Comparison of ENCODE assay signal across 8 cellular contexts in genomic region chr11:117179048-117179999, GRCh38. TPM values are rescaled to one million over a fixed set of nuclear protein-coding genes. Genes with fewer than 3 reads are reported as not detected.
DNase-seq lines count a peak whose midpoint lies in the region; ATAC-seq and TF ChIP-seq lines count a peak whose summit lies in the region.

No MANE protein-coding gene starts in this region.

- peaks cover 14 to 28% of the 10 kb centered on the region in 2 donors for H3K4me1 ChIP-seq in ascending aorta

- H3K4me3 ChIP-seq in ascending aorta (peak overlapping the region; percentile 84 to 97), iPS-11a (ENCODE audit: low read depth, low read length) (peak overlapping the region; percentile 75), skin epidermis (peak overlapping the region; percentile 52 to 99 (median 91))

- CTCF ChIA-PET in RWPE1 (lab: Yijun Ruan, JAX): interaction anchor here (1.1 kb wide), 1 partner anchor 299 kb away, joined by 5 read pairs; no protein-coding TSS in a partner anchor

- peak; percentile 18 for DNase-seq in SIG-M5 treated with dmso at 0.1 percent for 504 hours (lab: John Stamatoyannopoulos, UW; ENCODE audit: unreplicated experiment)
- no peak for DNase-seq in SIG-M5 (lab: John Stamatoyannopoulos, UW)
- DNase-seq in RWPE1 (ENCODE audit: low spot score): no peak
- peak in 1 of 2 donors; percentile 74 for DNase-seq in ascending aorta (ENCODE audit: low spot score in 2 of 2)
- no peak for DNase-seq in NCI-H187 (lab: John Stamatoyannopoulos, UW)

- H3K27ac ChIP-seq in RWPE1 (peak overlapping the region; percentile 78), ascending aorta (peak overlapping the region; percentile 98 to 99), skin epidermis (peak overlapping the region; percentile 48 to 99 (median 94))

- H3K9me3 ChIP-seq in ascending aorta: no peaks in the 10 kb centered on the region

- H3K36me3 ChIP-seq in ascending aorta: peaks cover 16 to 25% of the 10 kb centered on the region in 2 donors

- TF ChIP-seq CTCF in RWPE1 (conservative IDR thresholded peaks at IDR 0.05; ENCODE audit: low read depth): no peak
- TF ChIP-seq CTCF in ascending aorta (IDR thresholded peaks at IDR 0.05): no peak

- H3K27me3 ChIP-seq in ascending aorta: no peaks in the 10 kb centered on the region

- POLR2A ChIA-PET in RWPE1 (lab: Yijun Ruan, JAX; ENCODE audit: low non-redundant PET): no interaction called here

- intact Hi-C loops in ascending aorta (cut with DNase I): loop anchor here (2.0 to 10.0 kb wide), 3 partner anchors 53 to 1258 kb away; partner anchors contain the start of genes BACE1, KMT2A, PCSK7 and RNF214

- peak; percentile 35 for ATAC-seq in HG03045 (IDR thresholded peaks at IDR 0.05; ENCODE audit: unreplicated experiment)

RNA-seq across cellular contexts. Expression of gene SIDT2, which starts 0.8 kb away (rescaled TPM):
- 45.4 TPM for total RNA-seq in ascending aorta

RNA-seq across cellular contexts. Expression of gene TAGLN, which starts 19.8 kb away (rescaled TPM):
- total RNA-seq in ascending aorta: 6,542 TPM

RNA-seq across cellular contexts. Expression of gene PAFAH1B2, which starts 35.2 kb away (rescaled TPM):
- total RNA-seq in ascending aorta: 60.7 TPM

RNA-seq across cellular contexts. Expression of gene PCSK7, which starts 52.5 kb away (rescaled TPM):
- total RNA-seq in ascending aorta: 112 TPM

RNA-seq across cellular contexts. Expression of gene RNF214, which starts 53.1 kb away (rescaled TPM):
- total RNA-seq in ascending aorta: 0.53 TPM
